8 cellular contexts compared by ENCODE assay signal in genomic region chr5:160009591-160009989, GRCh38. TPM values are rescaled to one million over a fixed set of nuclear protein-coding genes. Genes with fewer than 3 reads are reported as not detected.
DNase-seq lines count a peak whose midpoint lies in the region; ATAC-seq and TF ChIP-seq lines count a peak whose summit lies in the region.

No MANE protein-coding gene starts in this region.

- no peaks in the 10 kb centered on the region for H3K9me3 ChIP-seq in SJCRH30 (replicated peaks)
- H3K9me3 ChIP-seq in fibroblast of lung (ENCODE audit: control insufficient read depth, insufficient read depth, low read depth, low read length), result no peaks in the 10 kb centered on the region

- DNase-seq in activated T-cell treated with anti-CD3 and anti-CD28 coated beads, Interleukin-2, amount 50 U/mL, for 24 hours, result no peak
- DNase-seq in activated T-cell treated with anti-CD3 and anti-CD28 coated beads for 4 hours, result no peak
- DNase-seq in SJCRH30, result no peak
- DNase-seq in fibroblast of lung (ENCODE audit: low read depth in 2 of 2), result no peak
- DNase-seq in progenitor cell of endocrine pancreas (ENCODE audit: low spot score, unreplicated experiment), result no peak
- no peak for DNase-seq in effector CD4-positive, alpha-beta T cell
- DNase-seq in hepatic stellate cell (ENCODE audit: low spot score), result no peak

- no peaks in the 10 kb centered on the region; the same call in 1 of the 2 replicates for H3K4me1 ChIP-seq in SJCRH30
- no peaks in the 10 kb centered on the region for H3K4me1 ChIP-seq in fibroblast of lung (ENCODE audit: control insufficient read depth, extremely low read depth, insufficient read depth, low read length)

- peak overlapping the region; percentile 98 for H3K27ac Mint-ChIP-seq in activated T-cell treated with anti-CD3 and anti-CD28 coated beads, Interleukin-2, amount 50 U/mL, for 24 hours
- peak overlapping the region; percentile 99 for H3K27ac Mint-ChIP-seq in progenitor cell of endocrine pancreas

- TF ChIP-seq CTCF in fibroblast of lung (conservative IDR thresholded peaks at IDR 0.05 in 1 of 2, IDR thresholded peaks at IDR 0.05 in 1 of 2; ENCODE audit: low read depth in 1 of 2, low read length in 2 of 2) (no peak), progenitor cell of endocrine pancreas (IDR thresholded peaks at IDR 0.05; ENCODE audit: unreplicated experiment) (no peak)

- ATAC-seq in HG02798 (IDR thresholded peaks at IDR 0.05; ENCODE audit: poor library complexity, unreplicated experiment), result no peak

- H3K9me3 Mint-ChIP-seq in activated T-cell treated with anti-CD3 and anti-CD28 coated beads, Interleukin-2, amount 50 U/mL, for 24 hours, result no peaks in the 10 kb centered on the region
- no peaks in the 10 kb centered on the region for H3K9me3 Mint-ChIP-seq in progenitor cell of endocrine pancreas (ENCODE audit: low read depth)

- H2AFZ ChIP-seq in fibroblast of lung (ENCODE audit: low read length), result no peak overlapping the region

- peaks cover 23% of the 10 kb centered on the region for H3K79me2 ChIP-seq in fibroblast of lung (ENCODE audit: control insufficient read depth, insufficient read depth, low read length)

- peak overlapping the region; percentile 50 for H3K9ac ChIP-seq in fibroblast of lung (ENCODE audit: insufficient read depth, low read length)

- H3K27ac ChIP-seq in SJCRH30, result no peak overlapping the region; the same call in 1 of the 2 replicates
- peak overlapping the region; percentile 95 for H3K27ac ChIP-seq in fibroblast of lung (ENCODE audit: insufficient read depth, low read length)

- peak overlapping the region; percentile 96 for H3K4me2 ChIP-seq in fibroblast of lung (ENCODE audit: extremely low read depth, insufficient read depth, low read length)

- H3K36me3 ChIP-seq in SJCRH30 (peaks cover 9% of the 10 kb centered on the region; the same call in 1 of the 2 replicates), fibroblast of lung (ENCODE audit: control insufficient read depth, insufficient read depth, low read length) (no peaks in the 10 kb centered on the region)

- peak overlapping the region; percentile 98 for H3K4me3 Mint-ChIP-seq in activated T-cell treated with anti-CD3 and anti-CD28 coated beads, Interleukin-2, amount 50 U/mL, for 24 hours
- H3K4me3 Mint-ChIP-seq in progenitor cell of endocrine pancreas (ENCODE audit: low read depth), result peak overlapping the region; percentile 93

- H3K36me3 Mint-ChIP-seq in activated T-cell treated with anti-CD3 and anti-CD28 coated beads, Interleukin-2, amount 50 U/mL, for 24 hours (ENCODE audit: low read depth), result peaks cover 46% of the 10 kb centered on the region
- no peaks in the 10 kb centered on the region for H3K36me3 Mint-ChIP-seq in progenitor cell of endocrine pancreas (ENCODE audit: insufficient read depth)

- H3K27me3 ChIP-seq in SJCRH30 (no peaks in the 10 kb centered on the region), fibroblast of lung (ENCODE audit: control insufficient read depth, insufficient read depth, low read length) (no peaks in the 10 kb centered on the region)

- H3K4me1 Mint-ChIP-seq in activated T-cell treated with anti-CD3 and anti-CD28 coated beads, Interleukin-2, amount 50 U/mL, for 24 hours (ENCODE audit: low read depth), result peaks cover 26% of the 10 kb centered on the region
- H3K4me1 Mint-ChIP-seq in progenitor cell of endocrine pancreas (ENCODE audit: low read depth), result peaks cover 10% of the 10 kb centered on the region

- no peaks in the 10 kb centered on the region for H4K20me1 ChIP-seq in fibroblast of lung (ENCODE audit: control insufficient read depth, extremely low read depth, insufficient read depth, low read length)

- H3K27me3 Mint-ChIP-seq in activated T-cell treated with anti-CD3 and anti-CD28 coated beads, Interleukin-2, amount 50 U/mL, for 24 hours, result no peaks in the 10 kb centered on the region
- no peaks in the 10 kb centered on the region for H3K27me3 Mint-ChIP-seq in progenitor cell of endocrine pancreas

- peak overlapping the region; percentile 81 for H3K4me3 ChIP-seq in SJCRH30
- H3K4me3 ChIP-seq in fibroblast of lung (replicated peaks in 1 of 4; ENCODE audit: control extremely low read depth in 1 of 4, insufficient read depth in 1 of 4, low read depth in 3 of 4, low read length in 4 of 4), result peak overlapping the region; percentile 84 to 100 (median 98)

RNA-seq across cellular contexts. Expression of gene TTC1, which starts 0.7 kb away (rescaled TPM):
- 55.6 and 59.8 TPM in 2 replicates for total RNA-seq in SJCRH30 (2014; rRNA removed; shearing (Covaris generic))
- 39.5 and 41.6 TPM in 2 replicates for total RNA-seq in fibroblast of lung
- 63.7 and 68.3 TPM in 2 replicates for polyA plus RNA-seq in fibroblast of lung
- 55.9 and 67.3 TPM in 2 replicates for polyA plus RNA-seq in fibroblast of lung (2012)
- polyA minus RNA-seq in fibroblast of lung (ENCODE audit: low replicate concordance), result 38.8 and 43.5 TPM in 2 replicates
- total RNA-seq in progenitor cell of endocrine pancreas, result 43.4 and 46.3 TPM in 2 replicates
